In genomic region chr2:153477641-153478288, GRCh38 we compare ENCODE assay signal across 8 cellular contexts. TPM values are rescaled to one million over a fixed set of nuclear protein-coding genes. Genes with fewer than 3 reads are reported as not detected.
A peak's percentile ranks its signal among the peaks of the same experiment; 100 is the strongest.
DNase-seq lines count a peak whose midpoint lies in the region; ATAC-seq, FAIRE-seq and TF ChIP-seq lines count a peak whose summit lies in the region.

No MANE protein-coding gene starts in this region.

- H3F3A ChIP-seq in GM23338 (replicated peaks; ENCODE audit: low read depth) = no peaks in the 10 kb centered on the region

- H3K9me3 Mint-ChIP-seq in GM23338 = no peaks in the 10 kb centered on the region

- ATAC-seq in GM23338 (peak; percentile 29), GM21786 (IDR thresholded peaks at IDR 0.05; ENCODE audit: unreplicated experiment) (no peak), GM21367 (IDR thresholded peaks at IDR 0.05; ENCODE audit: unreplicated experiment) (no peak)

- intact Hi-C loops in sigmoid colon (cut with DNase I) = loop anchor here (1.0 to 10.0 kb wide), 7 partner anchors 165 to 763 kb away; partner anchors contain the start of genes ARL6IP6 and PRPF40A

- H3K4me1 ChIP-seq in GM23338 (ENCODE audit: insufficient read depth) (peaks cover 39% of the 10 kb centered on the region), sigmoid colon (peaks cover 0 to 45% (median 33%) of the 10 kb centered on the region in 4 donors)

- H3K79me2 ChIP-seq in GM23338 (replicated peaks; ENCODE audit: insufficient read depth) = no peaks in the 10 kb centered on the region

- H3K36me3 ChIP-seq in GM23338 (ENCODE audit: insufficient read depth) (no peaks in the 10 kb centered on the region), sigmoid colon (no peaks in the 10 kb centered on the region)

- no peaks in the 10 kb centered on the region for H3K9me3 ChIP-seq in sigmoid colon

- peak overlapping the region; percentile 30; the same call in 1 of the 2 replicates for H3K27ac Mint-ChIP-seq in GM23338

- peaks cover 21% of the 10 kb centered on the region for H3K27me3 Mint-ChIP-seq in GM23338 (ENCODE audit: insufficient read depth, low read depth, poor library complexity)

- WGBS in sigmoid colon, 2 donors = 3 to 4% methylated on average over 38 of the region's 38 CpGs

- H3K27me3 ChIP-seq in GM23338 (ENCODE audit: insufficient read depth) (peaks cover 15% of the 10 kb centered on the region; the same call in 1 of the 2 replicates), sigmoid colon (peaks cover 0 to 4% (median 0%) of the 10 kb centered on the region in 3 donors)

- peak overlapping the region; percentile 71 for H3K4me3 ChIP-seq in GM23338
- peak overlapping the region; percentile 54 for H3K4me3 ChIP-seq in fibroblast of villous mesenchyme (ENCODE audit: low read depth, low read length)
- H3K4me3 ChIP-seq in sigmoid colon = peak overlapping the region; percentile 56 to 68 (median 60)

- no peaks in the 10 kb centered on the region for H3K36me3 Mint-ChIP-seq in GM23338 (ENCODE audit: low read depth)

- FAIRE-seq in urothelium cell line (lab: Jason Lieb, UNC) = no peak

- H3K4me3 Mint-ChIP-seq in GM23338 = peak overlapping the region; percentile 73

- H3K27ac ChIP-seq in GM23338 (ENCODE audit: low read depth) = no peak overlapping the region
- peak overlapping the region; percentile 79 to 82 (median 80) for H3K27ac ChIP-seq in sigmoid colon

- DNase-seq in GM23338 (ENCODE audit: low spot score) (peak; percentile 62), SK-N-DZ (ENCODE audit: low spot score) (peak; percentile 64), fibroblast of villous mesenchyme (ENCODE audit: low read depth) (no peak), sigmoid colon (no peak), urothelium cell line (ENCODE audit: low spot score) (no peak), Ammon's horn (ENCODE audit: low spot score) (no peak)

- H3K9me2 ChIP-seq in GM23338 (ENCODE audit: insufficient read depth) = no peaks in the 10 kb centered on the region

- H4K20me1 ChIP-seq in GM23338 (replicated peaks; ENCODE audit: insufficient read depth) = no peaks in the 10 kb centered on the region

- H2AFZ ChIP-seq in GM23338 = 0 out of 2 replicates have a peak overlapping the region, but pooled peaks have one; percentile 43

- no peak for TF ChIP-seq CTCF in GM23338 (conservative IDR thresholded peaks at IDR 0.05; ENCODE audit: low read depth in 2 of 2)
- no peak for TF ChIP-seq CTCF in fibroblast of villous mesenchyme (IDR thresholded peaks at IDR 0.05; ENCODE audit: insufficient read depth, low read depth, low read length)
- no peak for TF ChIP-seq CTCF in sigmoid colon (IDR thresholded peaks at IDR 0.05)

- peaks cover 55% of the 10 kb centered on the region for H3K4me1 Mint-ChIP-seq in GM23338

- H3K4me2 ChIP-seq in GM23338 = peak overlapping the region; percentile 82

- no peak for TF ChIP-seq EP300 in sigmoid colon (IDR thresholded peaks at IDR 0.05)

- no peak for TF ChIP-seq POLR2A in sigmoid colon (IDR thresholded peaks at IDR 0.05)

TF ChIP-seq in GM23338, 12 proteins besides CTCF, POLR2A, EP300 and RAD21:
- TF ChIP-seq, protein P1, sequence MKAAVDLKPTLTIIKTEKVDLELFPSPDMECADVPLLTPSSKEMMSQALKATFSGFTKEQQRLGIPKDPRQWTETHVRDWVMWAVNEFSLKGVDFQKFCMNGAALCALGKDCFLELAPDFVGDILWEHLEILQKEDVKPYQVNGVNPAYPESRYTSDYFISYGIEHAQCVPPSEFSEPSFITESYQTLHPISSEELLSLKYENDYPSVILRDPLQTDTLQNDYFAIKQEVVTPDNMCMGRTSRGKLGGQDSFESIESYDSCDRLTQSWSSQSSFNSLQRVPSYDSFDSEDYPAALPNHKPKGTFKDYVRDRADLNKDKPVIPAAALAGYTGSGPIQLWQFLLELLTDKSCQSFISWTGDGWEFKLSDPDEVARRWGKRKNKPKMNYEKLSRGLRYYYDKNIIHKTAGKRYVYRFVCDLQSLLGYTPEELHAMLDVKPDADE (IDR thresholded peaks at IDR 0.05) = no peak
- TF ChIP-seq JUNB (IDR thresholded peaks at IDR 0.05; ENCODE audit: unreplicated experiment) (no peak), REST (IDR thresholded peaks at IDR 0.05; ENCODE audit: unreplicated experiment) (no peak), ZNF331 (CRISPR knock-in tag; IDR thresholded peaks at IDR 0.05; ENCODE audit: low read depth) (no peak)
TF ChIP-seq in GM23338: peak in this region for 0.

RNA-seq across cellular contexts. Expression of gene RPRM, which starts 0.8 kb away (rescaled TPM):
- total RNA-seq in GM23338 (2014; rRNA removed; shearing (Covaris generic)) = 7.2 and 7.5 TPM in 2 replicates
- 5.9 and 7.4 TPM in 2 replicates for polyA plus RNA-seq in GM23338 (2016; fragmentation: Nextera tagmentation; extraction: Ambion mirVana)
- 60.4 and 62.6 TPM in 2 replicates for polyA plus RNA-seq in SK-N-DZ (2014; cell fraction: cytosol; rRNA removed)
- 28.3 and 34.7 TPM in 2 replicates for polyA plus RNA-seq in SK-N-DZ (2014; cell fraction: nucleus; rRNA removed)
- total RNA-seq in fibroblast of villous mesenchyme = not detected in 2 replicates
- 10 to 100 TPM; 17.4 to 35.7 (median 27.3) TPM for total RNA-seq in sigmoid colon
- 10 to 100 TPM in 1 of 3 donors, under 1 TPM in 1, not detected in 1; 0.60 to 12.4 TPM for polyA plus RNA-seq in sigmoid colon

Comparison
In these comparisons a context has a peak if more than half of its experiments do, and no peak if none do; other contexts are left out.
1. DNase-seq: peak in GM23338 (single experiment) and SK-N-DZ (single experiment); none in fibroblast of villous mesenchyme (single experiment), sigmoid colon (single experiment), urothelium cell line (single experiment) and Ammon's horn (single experiment).
2. Peak in every context shown above with its lines, with median percentiles within 50 percentile points of each other: H3K4me3 ChIP-seq.